ENCODE assay signal across 1 cellular context in genomic region chr19:36773223-36773579, GRCh38.
TF ChIP-seq lines count a peak whose summit lies in the region.

No MANE protein-coding gene starts in this region.

TF ChIP-seq in H1, 55 proteins besides CTCF, POLR2A, EP300 and RAD21 (continued from another document):
- no peak for TF ChIP-seq CBX5 (IDR thresholded peaks at IDR 0.05; ENCODE audit: low read depth, low read length)
- no peak for TF ChIP-seq CBX8 (IDR thresholded peaks at IDR 0.05; ENCODE audit: borderline replicate concordance, low read depth, low read length)
- no peak for TF ChIP-seq CTBP2 (IDR thresholded peaks at IDR 0.05; ENCODE audit: borderline replicate concordance, insufficient read depth, insufficient read length, low read length)
- TF ChIP-seq CHD7 (IDR thresholded peaks at IDR 0.05; ENCODE audit: insufficient replicate concordance, low read length) = no peak
- no peak for TF ChIP-seq TCF12 (IDR thresholded peaks at IDR 0.05; ENCODE audit: low read depth, low read length)
- peak; percentile 41 for TF ChIP-seq TAF7 (optimal IDR thresholded peaks at IDR 0.05; ENCODE audit: borderline replicate concordance, low read depth, low read length)
- TF ChIP-seq KDM5A (IDR thresholded peaks at IDR 0.05; ENCODE audit: low read length) = no peak
- peak; percentile 60 for TF ChIP-seq KDM4A (IDR thresholded peaks at IDR 0.05; ENCODE audit: low read depth, low read length, severe bottlenecking)
- no peak for TF ChIP-seq GTF2F1 (IDR thresholded peaks at IDR 0.05; ENCODE audit: borderline replicate concordance, low read depth, low read length)
- TF ChIP-seq, protein P1, sequence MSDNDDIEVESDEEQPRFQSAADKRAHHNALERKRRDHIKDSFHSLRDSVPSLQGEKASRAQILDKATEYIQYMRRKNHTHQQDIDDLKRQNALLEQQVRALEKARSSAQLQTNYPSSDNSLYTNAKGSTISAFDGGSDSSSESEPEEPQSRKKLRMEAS (IDR thresholded peaks at IDR 0.05) = no peak
- no peak for TF ChIP-seq SIN3A (conservative IDR thresholded peaks at IDR 0.05 in 1 of 2, IDR thresholded peaks at IDR 0.05 in 1 of 2; ENCODE audit: low read depth in 1 of 2, low read length in 2 of 2)
